1 cellular context compared by ENCODE assay signal in the genomic region with DNA sequence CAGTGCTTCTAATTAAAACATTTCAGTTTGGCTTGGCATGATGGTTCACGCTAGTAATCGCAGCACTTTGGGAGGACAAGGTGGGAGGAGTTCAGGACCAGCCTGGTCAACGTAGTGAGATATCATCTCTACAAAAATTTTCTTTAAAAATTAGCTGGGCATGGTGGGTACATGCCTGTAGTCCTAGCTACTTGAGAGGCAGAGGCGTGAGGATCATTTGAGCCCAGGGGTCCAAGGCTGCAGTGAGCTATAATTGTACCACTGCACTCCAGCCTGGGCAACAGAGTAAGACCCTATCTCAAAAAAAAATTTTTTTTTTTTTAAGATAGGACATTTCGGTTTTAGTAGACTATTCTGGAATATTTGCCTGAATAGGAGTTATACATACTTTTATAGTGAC.
TF ChIP-seq lines count a peak whose summit lies in the region.

No MANE protein-coding gene starts in this region.

TF ChIP-seq in GM23338, 12 proteins besides CTCF, POLR2A, EP300 and RAD21 (continued from another document):
- TF ChIP-seq, protein P1, sequence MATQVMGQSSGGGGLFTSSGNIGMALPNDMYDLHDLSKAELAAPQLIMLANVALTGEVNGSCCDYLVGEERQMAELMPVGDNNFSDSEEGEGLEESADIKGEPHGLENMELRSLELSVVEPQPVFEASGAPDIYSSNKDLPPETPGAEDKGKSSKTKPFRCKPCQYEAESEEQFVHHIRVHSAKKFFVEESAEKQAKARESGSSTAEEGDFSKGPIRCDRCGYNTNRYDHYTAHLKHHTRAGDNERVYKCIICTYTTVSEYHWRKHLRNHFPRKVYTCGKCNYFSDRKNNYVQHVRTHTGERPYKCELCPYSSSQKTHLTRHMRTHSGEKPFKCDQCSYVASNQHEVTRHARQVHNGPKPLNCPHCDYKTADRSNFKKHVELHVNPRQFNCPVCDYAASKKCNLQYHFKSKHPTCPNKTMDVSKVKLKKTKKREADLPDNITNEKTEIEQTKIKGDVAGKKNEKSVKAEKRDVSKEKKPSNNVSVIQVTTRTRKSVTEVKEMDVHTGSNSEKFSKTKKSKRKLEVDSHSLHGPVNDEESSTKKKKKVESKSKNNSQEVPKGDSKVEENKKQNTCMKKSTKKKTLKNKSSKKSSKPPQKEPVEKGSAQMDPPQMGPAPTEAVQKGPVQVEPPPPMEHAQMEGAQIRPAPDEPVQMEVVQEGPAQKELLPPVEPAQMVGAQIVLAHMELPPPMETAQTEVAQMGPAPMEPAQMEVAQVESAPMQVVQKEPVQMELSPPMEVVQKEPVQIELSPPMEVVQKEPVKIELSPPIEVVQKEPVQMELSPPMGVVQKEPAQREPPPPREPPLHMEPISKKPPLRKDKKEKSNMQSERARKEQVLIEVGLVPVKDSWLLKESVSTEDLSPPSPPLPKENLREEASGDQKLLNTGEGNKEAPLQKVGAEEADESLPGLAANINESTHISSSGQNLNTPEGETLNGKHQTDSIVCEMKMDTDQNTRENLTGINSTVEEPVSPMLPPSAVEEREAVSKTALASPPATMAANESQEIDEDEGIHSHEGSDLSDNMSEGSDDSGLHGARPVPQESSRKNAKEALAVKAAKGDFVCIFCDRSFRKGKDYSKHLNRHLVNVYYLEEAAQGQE (IDR thresholded peaks at IDR 0.05; ENCODE audit: unreplicated experiment): no peak
- TF ChIP-seq, protein P2, sequence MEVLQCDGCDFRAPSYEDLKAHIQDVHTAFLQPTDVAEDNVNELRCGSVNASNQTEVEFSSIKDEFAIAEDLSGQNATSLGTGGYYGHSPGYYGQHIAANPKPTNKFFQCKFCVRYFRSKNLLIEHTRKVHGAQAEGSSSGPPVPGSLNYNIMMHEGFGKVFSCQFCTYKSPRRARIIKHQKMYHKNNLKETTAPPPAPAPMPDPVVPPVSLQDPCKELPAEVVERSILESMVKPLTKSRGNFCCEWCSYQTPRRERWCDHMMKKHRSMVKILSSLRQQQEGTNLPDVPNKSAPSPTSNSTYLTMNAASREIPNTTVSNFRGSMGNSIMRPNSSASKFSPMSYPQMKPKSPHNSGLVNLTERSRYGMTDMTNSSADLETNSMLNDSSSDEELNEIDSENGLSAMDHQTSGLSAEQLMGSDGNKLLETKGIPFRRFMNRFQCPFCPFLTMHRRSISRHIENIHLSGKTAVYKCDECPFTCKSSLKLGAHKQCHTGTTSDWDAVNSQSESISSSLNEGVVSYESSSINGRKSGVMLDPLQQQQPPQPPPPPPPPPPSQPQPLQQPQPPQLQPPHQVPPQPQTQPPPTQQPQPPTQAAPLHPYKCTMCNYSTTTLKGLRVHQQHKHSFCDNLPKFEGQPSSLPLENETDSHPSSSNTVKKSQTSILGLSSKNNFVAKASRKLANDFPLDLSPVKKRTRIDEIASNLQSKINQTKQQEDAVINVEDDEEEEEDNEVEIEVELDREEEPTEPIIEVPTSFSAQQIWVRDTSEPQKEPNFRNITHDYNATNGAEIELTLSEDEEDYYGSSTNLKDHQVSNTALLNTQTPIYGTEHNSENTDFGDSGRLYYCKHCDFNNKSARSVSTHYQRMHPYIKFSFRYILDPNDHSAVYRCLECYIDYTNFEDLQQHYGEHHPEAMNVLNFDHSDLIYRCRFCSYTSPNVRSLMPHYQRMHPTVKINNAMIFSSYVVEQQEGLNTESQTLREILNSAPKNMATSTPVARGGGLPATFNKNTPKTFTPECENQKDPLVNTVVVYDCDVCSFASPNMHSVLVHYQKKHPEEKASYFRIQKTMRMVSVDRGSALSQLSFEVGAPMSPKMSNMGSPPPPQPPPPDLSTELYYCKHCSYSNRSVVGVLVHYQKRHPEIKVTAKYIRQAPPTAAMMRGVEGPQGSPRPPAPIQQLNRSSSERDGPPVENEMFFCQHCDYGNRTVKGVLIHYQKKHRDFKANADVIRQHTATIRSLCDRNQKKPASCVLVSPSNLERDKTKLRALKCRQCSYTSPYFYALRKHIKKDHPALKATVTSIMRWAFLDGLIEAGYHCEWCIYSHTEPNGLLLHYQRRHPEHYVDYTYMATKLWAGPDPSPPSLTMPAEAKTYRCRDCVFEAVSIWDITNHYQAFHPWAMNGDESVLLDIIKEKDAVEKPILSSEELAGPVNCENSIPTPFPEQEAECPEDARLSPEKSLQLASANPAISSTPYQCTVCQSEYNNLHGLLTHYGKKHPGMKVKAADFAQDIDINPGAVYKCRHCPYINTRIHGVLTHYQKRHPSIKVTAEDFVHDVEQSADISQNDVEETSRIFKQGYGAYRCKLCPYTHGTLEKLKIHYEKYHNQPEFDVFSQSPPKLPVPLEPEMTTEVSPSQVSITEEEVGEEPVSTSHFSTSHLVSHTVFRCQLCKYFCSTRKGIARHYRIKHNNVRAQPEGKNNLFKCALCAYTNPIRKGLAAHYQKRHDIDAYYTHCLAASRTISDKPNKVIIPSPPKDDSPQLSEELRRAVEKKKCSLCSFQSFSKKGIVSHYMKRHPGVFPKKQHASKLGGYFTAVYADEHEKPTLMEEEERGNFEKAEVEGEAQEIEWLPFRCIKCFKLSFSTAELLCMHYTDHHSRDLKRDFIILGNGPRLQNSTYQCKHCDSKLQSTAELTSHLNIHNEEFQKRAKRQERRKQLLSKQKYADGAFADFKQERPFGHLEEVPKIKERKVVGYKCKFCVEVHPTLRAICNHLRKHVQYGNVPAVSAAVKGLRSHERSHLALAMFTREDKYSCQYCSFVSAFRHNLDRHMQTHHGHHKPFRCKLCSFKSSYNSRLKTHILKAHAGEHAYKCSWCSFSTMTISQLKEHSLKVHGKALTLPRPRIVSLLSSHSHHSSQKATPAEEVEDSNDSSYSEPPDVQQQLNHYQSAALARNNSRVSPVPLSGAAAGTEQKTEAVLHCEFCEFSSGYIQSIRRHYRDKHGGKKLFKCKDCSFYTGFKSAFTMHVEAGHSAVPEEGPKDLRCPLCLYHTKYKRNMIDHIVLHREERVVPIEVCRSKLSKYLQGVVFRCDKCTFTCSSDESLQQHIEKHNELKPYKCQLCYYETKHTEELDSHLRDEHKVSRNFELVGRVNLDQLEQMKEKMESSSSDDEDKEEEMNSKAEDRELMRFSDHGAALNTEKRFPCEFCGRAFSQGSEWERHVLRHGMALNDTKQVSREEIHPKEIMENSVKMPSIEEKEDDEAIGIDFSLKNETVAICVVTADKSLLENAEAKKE (CRISPR knock-in tag; IDR thresholded peaks at IDR 0.05): no peak
- no peak for TF ChIP-seq ZNF331 (CRISPR knock-in tag; IDR thresholded peaks at IDR 0.05; ENCODE audit: low read depth)
